Comparison of ENCODE assay signal across 34 cellular contexts in the genomic region with DNA sequence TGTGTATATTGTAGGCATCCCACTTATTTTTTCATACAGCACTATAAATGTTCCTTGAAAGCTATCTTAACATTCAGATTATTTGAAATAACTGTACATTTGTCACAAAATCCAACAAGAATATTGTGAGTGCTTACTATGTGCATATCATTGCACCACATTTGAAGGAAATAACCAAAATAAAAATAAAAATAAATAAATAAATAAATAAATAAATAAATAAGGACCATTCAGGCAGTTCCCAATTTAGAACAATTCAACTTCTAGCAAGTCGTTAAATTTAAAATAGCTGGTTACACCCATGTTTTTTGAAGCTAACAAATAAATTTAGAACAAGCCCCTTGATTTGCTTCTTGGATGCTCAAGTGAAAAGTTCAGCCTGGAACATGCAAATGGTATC.
"Had no signal": no experiment of that assay in that cellular context is flagged by ENCODE, and none has a peak within 500 bp of the region (broad histone marks: within the 10 kb centered on the region; RNA-seq: fewer than 3 reads in every experiment).

No MANE protein-coding gene starts in this region.

- H3K4me2 ChIP-seq: KMS-11 had no signal

- H3K27me3 ChIP-seq: MG63 had no signal

- DNase-seq: Karpas-422, Kasumi-1, MG63, MM.1S, MV-4-11, NCI-H1048, NCI-H1092, NCI-H1092 treated with DMSO at 0.1 percent for 48 hours, NCI-H1105, NCI-H1105 treated with DMSO at 0.1 percent for 48 hours, NCI-H1417, NCI-H1417 treated with DMSO at 0.1 percent for 48 hours, NCI-H1436, NCI-H1436 treated with DMSO at 0.1 percent for 48 hours, NCI-H146, NCI-H1694, NCI-H1694 treated with DMSO at 0.1 percent for 48 hours, NCI-H187, NCI-H187 treated with DMSO at 0.1 percent for 48 hours, NCI-H1930, NCI-H2029, NCI-H2029 treated with DMSO at 0.1 percent for 48 hours, NCI-H2081, NCI-H2081 treated with DMSO at 0.1 percent for 48 hours, NCI-H2107, NCI-H2171, NCI-H2171 treated with DMSO at 0.1 percent for 48 hours, NCI-H2227 treated with DMSO at 0.1 percent for 48 hours, NCI-H226, NCI-H345, NCI-H446, NCI-H446 treated with DMSO at 0.1 percent for 48 hours, NCI-H510A had no signal

- H3K9me3 ChIP-seq: MG63 had no signal

- H3K36me3 ChIP-seq: MG63 had no signal

- H3K4me3 ChIP-seq: MG63 had no signal

- H3K27ac ChIP-seq: KMS-11 had no signal
